ENCODE assay signal across 1 cellular context in the genomic region with DNA sequence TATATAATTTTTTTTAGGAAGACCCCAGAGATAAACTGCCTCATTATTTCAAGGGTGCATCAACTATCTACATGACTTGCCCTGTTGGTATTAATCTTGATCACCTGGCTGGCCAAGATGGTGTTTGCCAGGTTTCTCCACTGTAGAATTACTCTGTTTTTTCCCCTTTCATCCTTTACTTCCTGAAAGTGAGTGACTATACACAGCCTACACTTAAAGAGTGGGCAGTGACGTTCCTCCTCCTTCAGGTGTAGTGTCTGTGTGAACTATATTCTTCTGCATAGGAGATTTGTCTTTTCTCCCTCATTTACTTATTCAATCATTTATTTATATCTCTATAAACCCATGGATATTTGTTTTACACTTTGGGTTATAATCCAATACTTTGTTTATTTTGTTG.
TF ChIP-seq lines count a peak whose summit lies in the region.

No MANE protein-coding gene starts in this region.

TF ChIP-seq in GM23338, 12 proteins besides CTCF, POLR2A, EP300 and RAD21 (continued from another document):
- TF ChIP-seq, protein P1, sequence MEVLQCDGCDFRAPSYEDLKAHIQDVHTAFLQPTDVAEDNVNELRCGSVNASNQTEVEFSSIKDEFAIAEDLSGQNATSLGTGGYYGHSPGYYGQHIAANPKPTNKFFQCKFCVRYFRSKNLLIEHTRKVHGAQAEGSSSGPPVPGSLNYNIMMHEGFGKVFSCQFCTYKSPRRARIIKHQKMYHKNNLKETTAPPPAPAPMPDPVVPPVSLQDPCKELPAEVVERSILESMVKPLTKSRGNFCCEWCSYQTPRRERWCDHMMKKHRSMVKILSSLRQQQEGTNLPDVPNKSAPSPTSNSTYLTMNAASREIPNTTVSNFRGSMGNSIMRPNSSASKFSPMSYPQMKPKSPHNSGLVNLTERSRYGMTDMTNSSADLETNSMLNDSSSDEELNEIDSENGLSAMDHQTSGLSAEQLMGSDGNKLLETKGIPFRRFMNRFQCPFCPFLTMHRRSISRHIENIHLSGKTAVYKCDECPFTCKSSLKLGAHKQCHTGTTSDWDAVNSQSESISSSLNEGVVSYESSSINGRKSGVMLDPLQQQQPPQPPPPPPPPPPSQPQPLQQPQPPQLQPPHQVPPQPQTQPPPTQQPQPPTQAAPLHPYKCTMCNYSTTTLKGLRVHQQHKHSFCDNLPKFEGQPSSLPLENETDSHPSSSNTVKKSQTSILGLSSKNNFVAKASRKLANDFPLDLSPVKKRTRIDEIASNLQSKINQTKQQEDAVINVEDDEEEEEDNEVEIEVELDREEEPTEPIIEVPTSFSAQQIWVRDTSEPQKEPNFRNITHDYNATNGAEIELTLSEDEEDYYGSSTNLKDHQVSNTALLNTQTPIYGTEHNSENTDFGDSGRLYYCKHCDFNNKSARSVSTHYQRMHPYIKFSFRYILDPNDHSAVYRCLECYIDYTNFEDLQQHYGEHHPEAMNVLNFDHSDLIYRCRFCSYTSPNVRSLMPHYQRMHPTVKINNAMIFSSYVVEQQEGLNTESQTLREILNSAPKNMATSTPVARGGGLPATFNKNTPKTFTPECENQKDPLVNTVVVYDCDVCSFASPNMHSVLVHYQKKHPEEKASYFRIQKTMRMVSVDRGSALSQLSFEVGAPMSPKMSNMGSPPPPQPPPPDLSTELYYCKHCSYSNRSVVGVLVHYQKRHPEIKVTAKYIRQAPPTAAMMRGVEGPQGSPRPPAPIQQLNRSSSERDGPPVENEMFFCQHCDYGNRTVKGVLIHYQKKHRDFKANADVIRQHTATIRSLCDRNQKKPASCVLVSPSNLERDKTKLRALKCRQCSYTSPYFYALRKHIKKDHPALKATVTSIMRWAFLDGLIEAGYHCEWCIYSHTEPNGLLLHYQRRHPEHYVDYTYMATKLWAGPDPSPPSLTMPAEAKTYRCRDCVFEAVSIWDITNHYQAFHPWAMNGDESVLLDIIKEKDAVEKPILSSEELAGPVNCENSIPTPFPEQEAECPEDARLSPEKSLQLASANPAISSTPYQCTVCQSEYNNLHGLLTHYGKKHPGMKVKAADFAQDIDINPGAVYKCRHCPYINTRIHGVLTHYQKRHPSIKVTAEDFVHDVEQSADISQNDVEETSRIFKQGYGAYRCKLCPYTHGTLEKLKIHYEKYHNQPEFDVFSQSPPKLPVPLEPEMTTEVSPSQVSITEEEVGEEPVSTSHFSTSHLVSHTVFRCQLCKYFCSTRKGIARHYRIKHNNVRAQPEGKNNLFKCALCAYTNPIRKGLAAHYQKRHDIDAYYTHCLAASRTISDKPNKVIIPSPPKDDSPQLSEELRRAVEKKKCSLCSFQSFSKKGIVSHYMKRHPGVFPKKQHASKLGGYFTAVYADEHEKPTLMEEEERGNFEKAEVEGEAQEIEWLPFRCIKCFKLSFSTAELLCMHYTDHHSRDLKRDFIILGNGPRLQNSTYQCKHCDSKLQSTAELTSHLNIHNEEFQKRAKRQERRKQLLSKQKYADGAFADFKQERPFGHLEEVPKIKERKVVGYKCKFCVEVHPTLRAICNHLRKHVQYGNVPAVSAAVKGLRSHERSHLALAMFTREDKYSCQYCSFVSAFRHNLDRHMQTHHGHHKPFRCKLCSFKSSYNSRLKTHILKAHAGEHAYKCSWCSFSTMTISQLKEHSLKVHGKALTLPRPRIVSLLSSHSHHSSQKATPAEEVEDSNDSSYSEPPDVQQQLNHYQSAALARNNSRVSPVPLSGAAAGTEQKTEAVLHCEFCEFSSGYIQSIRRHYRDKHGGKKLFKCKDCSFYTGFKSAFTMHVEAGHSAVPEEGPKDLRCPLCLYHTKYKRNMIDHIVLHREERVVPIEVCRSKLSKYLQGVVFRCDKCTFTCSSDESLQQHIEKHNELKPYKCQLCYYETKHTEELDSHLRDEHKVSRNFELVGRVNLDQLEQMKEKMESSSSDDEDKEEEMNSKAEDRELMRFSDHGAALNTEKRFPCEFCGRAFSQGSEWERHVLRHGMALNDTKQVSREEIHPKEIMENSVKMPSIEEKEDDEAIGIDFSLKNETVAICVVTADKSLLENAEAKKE (CRISPR knock-in tag; IDR thresholded peaks at IDR 0.05) = no peak
- TF ChIP-seq CREB1 (CRISPR knock-in tag; IDR thresholded peaks at IDR 0.05; ENCODE audit: low read depth) (no peak), EZH2phosphoT487 (IDR thresholded peaks at IDR 0.05; ENCODE audit: unreplicated experiment) (no peak)
TF ChIP-seq in GM23338: peak in this region for 0.
